In the genomic region with DNA sequence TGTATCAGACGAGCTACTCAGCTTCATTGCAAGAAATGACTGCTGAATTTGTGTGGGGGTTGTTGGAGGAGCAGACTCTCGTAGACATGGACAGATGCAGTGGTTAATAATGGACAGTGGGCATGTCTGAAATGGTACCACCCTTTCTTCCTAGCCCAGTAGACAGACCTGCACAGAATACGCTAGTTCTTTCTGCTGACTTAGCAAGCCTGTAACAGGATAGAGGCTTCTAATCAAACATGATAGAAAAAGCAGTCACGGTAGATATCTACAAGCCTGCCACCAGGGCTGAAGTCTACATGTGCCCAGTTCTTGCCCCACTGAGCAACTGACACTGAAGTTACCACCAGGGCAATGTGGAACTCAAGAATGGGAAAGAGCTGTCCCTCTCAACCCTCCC, we compare ENCODE assay signal across 3 cellular contexts.
A peak's percentile ranks its signal among the peaks of the same experiment; 100 is the strongest.
TF ChIP-seq lines count a peak whose summit lies in the region.

No MANE protein-coding gene starts in this region.

TF ChIP-seq in A549, 52 proteins besides CTCF, POLR2A, EP300 and RAD21:
- no peak for TF ChIP-seq HEYL (CRISPR knock-in tag; IDR thresholded peaks at IDR 0.05)
- TF ChIP-seq ZC3H11A (IDR thresholded peaks at IDR 0.05) = no peak
- TF ChIP-seq MAFK (IDR thresholded peaks at IDR 0.05; ENCODE audit: partially characterized antibody) = peak; percentile 66

TF ChIP-seq in IMR-90, 13 proteins besides CTCF, POLR2A, EP300 and RAD21:
- no peak for TF ChIP-seq RCOR1 (IDR thresholded peaks at IDR 0.05; ENCODE audit: insufficient replicate concordance, low read length)
- TF ChIP-seq, protein P1, sequence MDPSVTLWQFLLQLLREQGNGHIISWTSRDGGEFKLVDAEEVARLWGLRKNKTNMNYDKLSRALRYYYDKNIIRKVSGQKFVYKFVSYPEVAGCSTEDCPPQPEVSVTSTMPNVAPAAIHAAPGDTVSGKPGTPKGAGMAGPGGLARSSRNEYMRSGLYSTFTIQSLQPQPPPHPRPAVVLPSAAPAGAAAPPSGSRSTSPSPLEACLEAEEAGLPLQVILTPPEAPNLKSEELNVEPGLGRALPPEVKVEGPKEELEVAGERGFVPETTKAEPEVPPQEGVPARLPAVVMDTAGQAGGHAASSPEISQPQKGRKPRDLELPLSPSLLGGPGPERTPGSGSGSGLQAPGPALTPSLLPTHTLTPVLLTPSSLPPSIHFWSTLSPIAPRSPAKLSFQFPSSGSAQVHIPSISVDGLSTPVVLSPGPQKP (IDR thresholded peaks at IDR 0.05; ENCODE audit: borderline replicate concordance, low read depth, low read length) = no peak
- no peak for TF ChIP-seq BHLHE40 (IDR thresholded peaks at IDR 0.05; ENCODE audit: low read depth, low read length)
- no peak for TF ChIP-seq CHD1 (IDR thresholded peaks at IDR 0.05; ENCODE audit: low read depth, low read length)
- TF ChIP-seq, protein P2, sequence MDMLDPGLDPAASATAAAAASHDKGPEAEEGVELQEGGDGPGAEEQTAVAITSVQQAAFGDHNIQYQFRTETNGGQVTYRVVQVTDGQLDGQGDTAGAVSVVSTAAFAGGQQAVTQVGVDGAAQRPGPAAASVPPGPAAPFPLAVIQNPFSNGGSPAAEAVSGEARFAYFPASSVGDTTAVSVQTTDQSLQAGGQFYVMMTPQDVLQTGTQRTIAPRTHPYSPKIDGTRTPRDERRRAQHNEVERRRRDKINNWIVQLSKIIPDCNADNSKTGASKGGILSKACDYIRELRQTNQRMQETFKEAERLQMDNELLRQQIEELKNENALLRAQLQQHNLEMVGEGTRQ (IDR thresholded peaks at IDR 0.05; ENCODE audit: low read depth, low read length) = no peak
- no peak for TF ChIP-seq FOS (IDR thresholded peaks at IDR 0.05; ENCODE audit: low read depth, low read length)
- TF ChIP-seq MAZ (IDR thresholded peaks at IDR 0.05; ENCODE audit: borderline replicate concordance, low read depth, low read length) = no peak
- TF ChIP-seq MAFK (IDR thresholded peaks at IDR 0.05; ENCODE audit: low read depth, low read length) = peak; percentile 23; the same call in 1 of the 2 replicates
- no peak for TF ChIP-seq RFX5 (IDR thresholded peaks at IDR 0.05; ENCODE audit: low read depth, low read length)

TF ChIP-seq in HEK293T, 16 proteins besides CTCF, POLR2A, EP300 and RAD21:
- no peak for TF ChIP-seq SUZ12 (IDR thresholded peaks at IDR 0.05)
- TF ChIP-seq FOXK2 (IDR thresholded peaks at IDR 0.05) = no peak
- TF ChIP-seq FOXA1 (IDR thresholded peaks at IDR 0.05) = no peak
